ENCODE assay signal across 19 cellular contexts in the genomic region with DNA sequence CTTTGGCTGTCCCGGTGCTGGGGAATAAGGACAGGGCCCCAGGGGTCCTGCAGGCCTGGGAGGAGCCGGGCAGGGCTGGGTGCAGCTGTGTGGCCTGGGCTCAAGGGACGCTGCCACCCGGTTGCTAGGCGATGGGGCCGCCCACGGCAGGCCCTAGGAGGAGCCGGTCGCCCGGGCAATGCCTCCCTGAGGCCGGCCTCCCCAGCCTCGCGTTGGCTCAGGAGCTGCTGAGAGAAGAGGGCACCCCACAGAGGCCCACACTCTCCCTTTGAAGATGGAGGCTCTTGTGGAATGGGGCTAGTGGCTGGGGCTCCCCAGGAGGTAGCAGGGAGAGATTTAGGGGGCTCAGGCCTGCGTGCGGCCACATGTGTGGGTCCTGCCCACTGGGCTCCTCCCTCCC. TPM values are rescaled to one million over a fixed set of nuclear protein-coding genes. Genes with fewer than 3 reads are reported as not detected.
A peak's percentile ranks its signal among the peaks of the same experiment; 100 is the strongest.
DNase-seq lines count a peak whose midpoint lies in the region; ATAC-seq and TF ChIP-seq lines count a peak whose summit lies in the region.
"Had no signal": no experiment of that assay in that cellular context is flagged by ENCODE, and none has a peak within 500 bp of the region (broad histone marks: within the 10 kb centered on the region; RNA-seq: fewer than 3 reads in every experiment).

A gene (minus strand): TSS at position 109 of the 400 bp plus-strand sequence. CDS start 120 bp downstream, outside the sequence.

- dilution Hi-C loops in mammary epithelial cell (cut with HindIII; ENCODE audit: low sequenced_read_pairs), result no loop called here

- DNase-seq in MCF 10A (ENCODE audit: unreplicated experiment) (no peak), mammary epithelial cell (no peak), NCI-H510A (lab: John Stamatoyannopoulos, UW) (peak; percentile 61), foreskin keratinocyte (no peak), dedifferentiated amniotic fluid mesenchymal stem cell (ENCODE audit: extremely low spot score) (no peak)
- no peak for DNase-seq in CD8-positive, alpha-beta T cell
- no peak for DNase-seq in activated CD4-positive, alpha-beta T cell treated with anti-CD3 and anti-CD28 coated beads for 48 hours
- DNase-seq: activated CD8-positive, alpha-beta T cell treated with anti-CD3 and anti-CD28 coated beads for 36 hours; activated naive CD4-positive, alpha-beta T cell; AML-193; stimulated activated CD4-positive, alpha-beta T cell treated with anti-CD3 and anti-CD28 coated beads, Interleukin-4, amount 100 ng/mL, for 1 hour; stimulated activated naive B cell treated with anti-CD40 and anti-IgM and Interleukin-4, amounts not matched to agents 10 μg/mL and 1 μg/mL and 100 μg/mL, for 72 hours; T-helper 9 cell had no signal

- no peak within 1 kb of the TSS for H3K9ac ChIP-seq in mammary epithelial cell (ENCODE audit: insufficient read depth, low read length)

- H4K20me1 ChIP-seq in mammary epithelial cell (ENCODE audit: insufficient read depth, low read length), result no peaks in the 10 kb centered on the region

- peak within 1 kb of the TSS; percentile 47 for H3K27ac Mint-ChIP-seq in MCF 10A (ENCODE audit: low read depth, unreplicated experiment)
- H3K27ac Mint-ChIP-seq in stimulated activated memory B cell treated with anti-CD40 and anti-IgM and Interleukin-4, amounts not matched to agents 10 μg/mL and 1 μg/mL and 100 μg/mL, for 72 hours, result no peak within 1 kb of the TSS
- no peak within 1 kb of the TSS for H3K27ac Mint-ChIP-seq in CD8-positive, alpha-beta T cell
- H3K27ac Mint-ChIP-seq: activated CD8-positive, alpha-beta T cell treated with anti-CD3 and anti-CD28 coated beads for 36 hours; stimulated activated naive B cell treated with anti-CD40 and anti-IgM and Interleukin-4, amounts not matched to agents 10 μg/mL and 1 μg/mL and 100 μg/mL, for 72 hours had no signal

- peaks cover 6% of the 10 kb centered on the region for H3K4me1 Mint-ChIP-seq in MCF 10A (ENCODE audit: insufficient read depth, unreplicated experiment)
- peaks cover 7% of the 10 kb centered on the region for H3K4me1 Mint-ChIP-seq in stimulated activated memory B cell treated with anti-CD40 and anti-IgM and Interleukin-4, amounts not matched to agents 10 μg/mL and 1 μg/mL and 100 μg/mL, for 72 hours
- H3K4me1 Mint-ChIP-seq in CD8-positive, alpha-beta T cell (ENCODE audit: low read depth), result peaks cover 11% of the 10 kb centered on the region

- no peaks in the 10 kb centered on the region for H3K27me3 Mint-ChIP-seq in MCF 10A (ENCODE audit: insufficient read depth, unreplicated experiment)
- H3K27me3 Mint-ChIP-seq in stimulated activated memory B cell treated with anti-CD40 and anti-IgM and Interleukin-4, amounts not matched to agents 10 μg/mL and 1 μg/mL and 100 μg/mL, for 72 hours, result no peaks in the 10 kb centered on the region
- no peaks in the 10 kb centered on the region for H3K27me3 Mint-ChIP-seq in CD8-positive, alpha-beta T cell (ENCODE audit: low read depth)
- H3K27me3 Mint-ChIP-seq: activated CD8-positive, alpha-beta T cell treated with anti-CD3 and anti-CD28 coated beads for 36 hours; stimulated activated naive B cell treated with anti-CD40 and anti-IgM and Interleukin-4, amounts not matched to agents 10 μg/mL and 1 μg/mL and 100 μg/mL, for 72 hours had no signal

- no peaks in the 10 kb centered on the region for H3K4me1 ChIP-seq in mammary epithelial cell (ENCODE audit: insufficient read depth, low read length)
- H3K4me1 ChIP-seq in foreskin keratinocyte, result no peaks in the 10 kb centered on the region
- H3K4me1 ChIP-seq in CD8-positive, alpha-beta T cell (ENCODE audit: insufficient read depth, low read length), result peaks cover 4% of the 10 kb centered on the region

- H3K27ac ChIP-seq in mammary epithelial cell (ENCODE audit: insufficient read depth, low read depth, low read length) (no peak within 1 kb of the TSS), foreskin keratinocyte (no peak within 1 kb of the TSS)
- no peak within 1 kb of the TSS for H3K27ac ChIP-seq in CD8-positive, alpha-beta T cell (ENCODE audit: low read depth, low read length)
- H3K27ac ChIP-seq: HL-60 had no signal

- CTCF ChIA-PET in MCF 10A (lab: Yijun Ruan, JAX), result interaction anchor here (0.6 to 1.7 kb wide), 7 partner anchors 10 to 778 kb away, joined by 3 to 6 read pairs (median 3); no protein-coding TSS in a partner anchor
- CTCF ChIA-PET in mammary epithelial cell (lab: Charles Lee; ENCODE audit: low non-redundant PET), result no interaction called here
- CTCF ChIA-PET in CD8-positive, alpha-beta T cell (lab: Charles Lee), result interaction anchor here (0.7 to 1.8 kb wide), 5 partner anchors 9 to 188 kb away, joined by 3 to 10 read pairs (median 4); no protein-coding TSS in a partner anchor

- POLR2A ChIA-PET in MCF 10A (lab: Yijun Ruan, JAX), result no interaction called here
- POLR2A ChIA-PET in CD8-positive, alpha-beta T cell (lab: Charles Lee), result no interaction called here

- TF ChIP-seq CTCF in MCF 10A (IDR thresholded peaks at IDR 0.05; ENCODE audit: unreplicated experiment), result no peak
- TF ChIP-seq CTCF in mammary epithelial cell (conservative IDR thresholded peaks at IDR 0.05 in 1 of 2, IDR thresholded peaks at IDR 0.05 in 1 of 2; ENCODE audit: extremely low read depth in 1 of 2, insufficient read depth in 1 of 2, low read depth in 1 of 2, low read length in 2 of 2), result no peak
- TF ChIP-seq CTCF in foreskin keratinocyte (conservative IDR thresholded peaks at IDR 0.05), result no peak
- TF ChIP-seq CTCF in CD8-positive, alpha-beta T cell (IDR thresholded peaks at IDR 0.05), result no peak

- H3K4me2 ChIP-seq in mammary epithelial cell (ENCODE audit: insufficient read depth, low read depth, low read length), result no peak within 1 kb of the TSS

- H3K27me3 ChIP-seq in mammary epithelial cell (ENCODE audit: insufficient read depth, low read length) (no peaks in the 10 kb centered on the region), foreskin keratinocyte (no peaks in the 10 kb centered on the region)
- H3K27me3 ChIP-seq in CD8-positive, alpha-beta T cell (ENCODE audit: insufficient read depth, low read length), result no peaks in the 10 kb centered on the region

- no peak within 1 kb of the TSS for H2AFZ ChIP-seq in mammary epithelial cell (ENCODE audit: low read depth, low read length)

- no peak within 1 kb of the TSS for H3K4me3 Mint-ChIP-seq in MCF 10A (ENCODE audit: unreplicated experiment)
- no peak within 1 kb of the TSS for H3K4me3 Mint-ChIP-seq in stimulated activated memory B cell treated with anti-CD40 and anti-IgM and Interleukin-4, amounts not matched to agents 10 μg/mL and 1 μg/mL and 100 μg/mL, for 72 hours
- H3K4me3 Mint-ChIP-seq in CD8-positive, alpha-beta T cell, result no peak within 1 kb of the TSS
- H3K4me3 Mint-ChIP-seq: activated CD8-positive, alpha-beta T cell treated with anti-CD3 and anti-CD28 coated beads for 36 hours; stimulated activated naive B cell treated with anti-CD40 and anti-IgM and Interleukin-4, amounts not matched to agents 10 μg/mL and 1 μg/mL and 100 μg/mL, for 72 hours had no signal

- intact Hi-C loops in MCF 10A (cut with micrococcal nuclease) (loop anchor here (10.0 kb wide), 1 partner anchor 132 kb away; no protein-coding TSS in a partner anchor), mammary epithelial cell (cut with micrococcal nuclease) (loop anchor here (10.0 kb wide), 1 partner anchor 312 kb away; no protein-coding TSS in a partner anchor)
- intact Hi-C loops in CD8-positive, alpha-beta T cell (cut with DNase I, micrococcal nuclease), result no loop called here

- H3K4me3 ChIP-seq in mammary epithelial cell (replicated peaks in 1 of 3; ENCODE audit: insufficient read depth in 1 of 3, low read depth in 2 of 3, low read length in 3 of 3), result no peak within 1 kb of the TSS
- no peak within 1 kb of the TSS for H3K4me3 ChIP-seq in CD8-positive, alpha-beta T cell (ENCODE audit: low read depth, low read length)

- BruUV-seq in MCF 10A (replicated peaks; lab: Mats Ljungman, UMichigan) (no TSS peak), mammary epithelial cell (replicated peaks; lab: Mats Ljungman, UMichigan) (no TSS peak)

- in situ Hi-C loops in mammary epithelial cell (cut with MboI; ENCODE audit: low sequenced_read_pairs in 2 of 2), result no loop called here

- WGBS in mammary epithelial cell (ENCODE audit: low coverage, missing lambda C conversion rate), result 58% methylated on average over 4 of the region's 15 CpGs

- H3K36me3 ChIP-seq in mammary epithelial cell (ENCODE audit: insufficient read depth, low read length), result no peaks in the 10 kb centered on the region
- no peaks in the 10 kb centered on the region for H3K36me3 ChIP-seq in CD8-positive, alpha-beta T cell (ENCODE audit: insufficient read depth, low read length)

- H3K9me3 ChIP-seq in mammary epithelial cell (replicated peaks; ENCODE audit: insufficient read depth, low read length), result no peaks in the 10 kb centered on the region
- H3K9me3 ChIP-seq in CD8-positive, alpha-beta T cell (ENCODE audit: low read length), result no peaks in the 10 kb centered on the region

- H3K36me3 Mint-ChIP-seq in MCF 10A (ENCODE audit: insufficient read depth, unreplicated experiment), result no peaks in the 10 kb centered on the region
- H3K36me3 Mint-ChIP-seq in stimulated activated memory B cell treated with anti-CD40 and anti-IgM and Interleukin-4, amounts not matched to agents 10 μg/mL and 1 μg/mL and 100 μg/mL, for 72 hours, result no peaks in the 10 kb centered on the region
- H3K36me3 Mint-ChIP-seq in CD8-positive, alpha-beta T cell, result no peaks in the 10 kb centered on the region
- H3K36me3 Mint-ChIP-seq: stimulated activated naive B cell treated with anti-CD40 and anti-IgM and Interleukin-4, amounts not matched to agents 10 μg/mL and 1 μg/mL and 100 μg/mL, for 72 hours had no signal

- H3K9me3 Mint-ChIP-seq in MCF 10A (ENCODE audit: unreplicated experiment), result no peaks in the 10 kb centered on the region
- H3K9me3 Mint-ChIP-seq in stimulated activated memory B cell treated with anti-CD40 and anti-IgM and Interleukin-4, amounts not matched to agents 10 μg/mL and 1 μg/mL and 100 μg/mL, for 72 hours, result no peaks in the 10 kb centered on the region
- no peaks in the 10 kb centered on the region for H3K9me3 Mint-ChIP-seq in CD8-positive, alpha-beta T cell

- H3K79me2 ChIP-seq in mammary epithelial cell (ENCODE audit: insufficient read depth, low read length), result no peaks in the 10 kb centered on the region

- peak; percentile 13 for ATAC-seq in foreskin keratinocyte
- peak; percentile 20 for ATAC-seq in stimulated activated memory B cell treated with anti-CD40 and anti-IgM and Interleukin-4, amounts not matched to agents 10 μg/mL and 1 μg/mL and 100 μg/mL, for 72 hours
- no peak for ATAC-seq in CD8-positive, alpha-beta T cell
- ATAC-seq: activated CD8-positive, alpha-beta T cell treated with anti-CD3 and anti-CD28 coated beads for 36 hours; stimulated activated naive B cell treated with anti-CD40 and anti-IgM and Interleukin-4, amounts not matched to agents 10 μg/mL and 1 μg/mL and 100 μg/mL, for 72 hours had no signal

RNA-seq across cellular contexts. Expression of the gene that starts here (rescaled TPM):
- total RNA-seq in MCF 10A (2022) (not detected in 2 replicates), mammary epithelial cell (not detected), foreskin keratinocyte (not detected in 2 replicates)
- polyA plus RNA-seq in mammary epithelial cell (not detected), foreskin keratinocyte (not detected in 2 replicates)
- polyA minus RNA-seq in mammary epithelial cell, result not detected
- total RNA-seq in CD8-positive, alpha-beta T cell, result not detected
- total RNA-seq: activated CD8-positive, alpha-beta T cell treated with anti-CD3 and anti-CD28 coated beads for 36 hours; kidney epithelial cell; myocyte; NCI-H460; renal cortical epithelial cell had no signal

Comparison
In these comparisons a context has a peak if more than half of its experiments do, and no peak if none do; other contexts are left out.
1. Peak in ATAC-seq in foreskin keratinocyte; RNA of the gene not detected or under 1 TPM.
2. intact Hi-C loops: an anchor here in MCF 10A (10.0 kb wide) and mammary epithelial cell (10.0 kb wide); none called in CD8-positive, alpha-beta T cell.